Comparison of ENCODE assay signal across 13 cellular contexts in the genomic region with DNA sequence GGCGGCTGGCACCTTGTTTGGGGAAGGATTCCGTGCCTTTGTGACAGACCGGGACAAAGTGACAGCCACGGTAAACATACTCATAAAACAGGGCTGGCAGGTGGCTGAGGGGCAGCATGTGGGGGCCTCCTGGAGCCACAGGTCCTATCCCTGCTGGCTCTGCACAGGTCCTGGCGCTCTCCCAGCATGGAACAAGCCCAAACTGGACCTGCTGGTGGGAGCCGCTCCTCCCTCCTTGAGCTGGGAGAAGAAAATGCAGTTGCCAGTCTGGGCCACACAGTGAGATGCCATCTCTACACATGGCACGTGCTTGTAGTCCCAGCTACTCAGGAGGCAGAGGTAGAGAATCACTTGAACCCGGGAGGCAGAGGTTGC. TPM values are rescaled to one million over a fixed set of nuclear protein-coding genes. Genes with fewer than 3 reads are reported as not detected.
DNase-seq lines count a peak whose midpoint lies in the region; ATAC-seq and TF ChIP-seq lines count a peak whose summit lies in the region.
"Not testable (repeated sequence)": the region's sequence is repeated elsewhere in the genome, so short reads cannot be mapped to it uniquely, and the experiment has no call there.
"Had no signal": no experiment of that assay in that cellular context is flagged by ENCODE, and none has a peak within 500 bp of the region (broad histone marks: within the 10 kb centered on the region; RNA-seq: fewer than 3 reads in every experiment).

No MANE protein-coding gene starts in this region.

- peak overlapping the region; percentile 39 for H3K27ac ChIP-seq in VCaP

- ATAC-seq in esophagus mucosa: peak; percentile 52

- not testable (repeated sequence) for TF ChIP-seq CTCF in VCaP (conservative IDR thresholded peaks at IDR 0.05)

- peak; percentile 91 for DNase-seq in DMS 273 (lab: John Stamatoyannopoulos, UW; ENCODE audit: unreplicated experiment)
- peak; percentile 21 for DNase-seq in DMS79 (lab: John Stamatoyannopoulos, UW)
- peak; percentile 44 for DNase-seq in NCI-H1105 treated with DMSO at 0.1 percent for 48 hours (lab: John Stamatoyannopoulos, UW)
- DNase-seq in NCI-H2171 treated with DMSO at 0.1 percent for 48 hours (lab: John Stamatoyannopoulos, UW): peak; percentile 90
- peak; percentile 19 for DNase-seq in NCI-H774 (lab: John Stamatoyannopoulos, UW)

RNA-seq across cellular contexts. Expression of a gene that starts 2.9 kb away (rescaled TPM):
- total RNA-seq in esophagus mucosa: 2.1 TPM
- total RNA-seq: A172, IMR-90 had no signal

RNA-seq across cellular contexts. Expression of a gene that starts 16.9 kb away (rescaled TPM):
- total RNA-seq in esophagus mucosa: 29.4 TPM
- total RNA-seq: B cell; CD8-positive, alpha-beta T cell had no signal

RNA-seq across cellular contexts. Expression of a gene that starts 19.2 kb away (rescaled TPM):
- total RNA-seq in esophagus mucosa: 13.7 TPM

RNA-seq across cellular contexts. Expression of a gene that starts 31.3 kb away (rescaled TPM):
- 11.9 TPM for total RNA-seq in esophagus mucosa
- total RNA-seq: A172; B cell; CD8-positive, alpha-beta T cell; H7; IMR-90; K562 had no signal

RNA-seq across cellular contexts. Expression of a gene that starts 45.3 kb away (rescaled TPM):
- total RNA-seq in esophagus mucosa: 89.2 TPM

Comparison
In these comparisons a context has a peak if more than half of its experiments do, and no peak if none do; other contexts are left out.
1. Peak in every context shown above with its lines: DNase-seq, ATAC-seq and H3K27ac ChIP-seq.
2. DNase-seq: peak in every context shown above with its lines; median percentile 91 in DMS 273; 90 in NCI-H2171 treated with DMSO at 0.1 percent for 48 hours; 44 in NCI-H1105 treated with DMSO at 0.1 percent for 48 hours; 21 in DMS79; 19 in NCI-H774.